In the genomic region with DNA sequence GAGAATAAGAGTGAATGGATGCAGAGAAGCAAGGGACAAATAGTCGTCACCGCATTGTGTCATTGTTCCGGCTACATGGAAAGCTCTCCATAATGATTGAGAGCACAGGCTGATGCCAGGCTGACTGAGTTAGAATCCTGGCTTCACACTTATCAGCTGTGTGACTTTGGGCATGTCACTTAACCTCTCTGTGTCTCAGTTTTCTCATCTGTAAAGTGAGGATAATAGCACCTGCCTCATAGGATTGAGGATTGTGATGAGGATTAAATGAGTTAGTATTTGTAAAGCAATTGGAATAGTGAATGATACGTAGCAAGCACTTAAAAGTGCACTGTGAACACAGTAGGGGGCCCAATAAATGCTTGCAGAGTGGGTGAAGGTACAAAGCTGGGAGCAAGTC, we compare ENCODE assay signal across 20 cellular contexts. TPM values are rescaled to one million over a fixed set of nuclear protein-coding genes. Genes with fewer than 3 reads are reported as not detected.
DNase-seq lines count a peak whose midpoint lies in the region; ATAC-seq, FAIRE-seq and TF ChIP-seq lines count a peak whose summit lies in the region.
"Had no signal": no experiment of that assay in that cellular context is flagged by ENCODE, and none has a peak within 500 bp of the region (broad histone marks: within the 10 kb centered on the region; RNA-seq: fewer than 3 reads in every experiment).

No MANE protein-coding gene starts in this region.

- H3K36me3 ChIP-seq in BLaER1 treated with 17β-estradiol and CSF1 and Interleukin-3, amounts not matched to agents 10 nM and 100 nM = no peaks in the 10 kb centered on the region
- H3K36me3 ChIP-seq in MM.1S (replicated peaks; ENCODE audit: insufficient read depth, low read length) (no peaks in the 10 kb centered on the region), K562 (ENCODE audit: control insufficient read depth, insufficient read depth, low read length) (no peaks in the 10 kb centered on the region), stomach (no peaks in the 10 kb centered on the region)
- H3K36me3 ChIP-seq: HAP-1 had no signal

- no peaks in the 10 kb centered on the region for H3K9me2 ChIP-seq in MM.1S (replicated peaks; ENCODE audit: insufficient read depth, low read length)

- no peak for TF ChIP-seq EP300 in K562 (IDR thresholded peaks at IDR 0.05; ENCODE audit: low read length)
- no peak for TF ChIP-seq EP300 in stomach (IDR thresholded peaks at IDR 0.05)

- TF ChIP-seq POLR2A in K562 (conservative IDR thresholded peaks at IDR 0.05) (no peak), stomach (IDR thresholded peaks at IDR 0.05) (no peak)

- H3K9me1 ChIP-seq in K562 (ENCODE audit: control insufficient read depth, insufficient read depth, low read length) = no peaks in the 10 kb centered on the region

- no peaks in the 10 kb centered on the region for H3F3A ChIP-seq in MM.1S (ENCODE audit: insufficient read depth, low read length)

- H2AFZ ChIP-seq in MM.1S (ENCODE audit: low read length) (no peak overlapping the region), K562 (ENCODE audit: low read depth, low read length) (no peak overlapping the region)

- H3K9me3 Mint-ChIP-seq in progenitor cell of endocrine pancreas (ENCODE audit: low read depth) = peaks cover 5% of the 10 kb centered on the region

- peak overlapping the region; percentile 34 to 84 (median 54); a peak in 21 of 22 replicates for H3K4me2 ChIP-seq in BLaER1 treated with 17β-estradiol and CSF1 and Interleukin-3, amounts not matched to agents 10 nM and 100 nM
- H3K4me2 ChIP-seq in MM.1S (ENCODE audit: low read depth, low read length) (peak overlapping the region; percentile 26; the same call in 1 of the 2 replicates), K562 (ENCODE audit: insufficient read depth, low read length) (no peak overlapping the region)

- no peak for TF ChIP-seq CTCF in MM.1S (IDR thresholded peaks at IDR 0.05; ENCODE audit: low read length)
- no peak for TF ChIP-seq CTCF in K562 (IDR thresholded peaks at IDR 0.05 in 2 of 3, conservative IDR thresholded peaks at IDR 0.05 in 1 of 3; ENCODE audit: insufficient read depth in 2 of 3, low read depth in 1 of 3, low read length in 3 of 3)
- TF ChIP-seq CTCF in progenitor cell of endocrine pancreas (IDR thresholded peaks at IDR 0.05; ENCODE audit: unreplicated experiment) = no peak
- TF ChIP-seq CTCF in stomach (IDR thresholded peaks at IDR 0.05) = no peak

- CTCF ChIA-PET in K562 (lab: Yijun Ruan, JAX; ENCODE audit: low intra/inter-chr PET ratio) = no interaction called here

- 41% methylated on average over 4 of the region's 4 CpGs for WGBS in K562 (ENCODE audit: insufficient coverage, low coverage, missing lambda C conversion rate)
- 74 to 84% (median 82%) methylated on average over 4 of the region's 4 CpGs for WGBS in stomach, 5 donors

- no peak overlapping the region for H3K9ac ChIP-seq in BLaER1 treated with 17β-estradiol and CSF1 and Interleukin-3, amounts not matched to agents 10 nM and 100 nM
- H3K9ac ChIP-seq in MM.1S (ENCODE audit: low read length) (no peak overlapping the region), K562 (ENCODE audit: insufficient read depth in 1 of 2, low read depth in 2 of 2, low read length in 2 of 2) (0 out of 4 replicates have a peak overlapping the region, but pooled peaks of 1 of the 2 experiments have one; percentile 1)

- H4K20me1 ChIP-seq in BLaER1 treated with 17β-estradiol and CSF1 and Interleukin-3, amounts not matched to agents 10 nM and 100 nM = no peaks in the 10 kb centered on the region
- no peaks in the 10 kb centered on the region for H4K20me1 ChIP-seq in MM.1S (ENCODE audit: insufficient read depth, low read length)
- no peaks in the 10 kb centered on the region for H4K20me1 ChIP-seq in K562 (replicated peaks; ENCODE audit: control insufficient read depth, insufficient read depth, low read length)

- in situ Hi-C loops in K562 (cut with MboI) = no loop called here

- H3K4me3 ChIP-seq in BLaER1 treated with 17β-estradiol and CSF1 and Interleukin-3, amounts not matched to agents 10 nM and 100 nM = no peak overlapping the region
- H3K4me3 ChIP-seq in MM.1S (ENCODE audit: low read length) (no peak overlapping the region), K562 (no peak overlapping the region), stomach (no peak overlapping the region)
- H3K4me3 ChIP-seq: HAP-1 had no signal

- TF ChIP-seq RAD21 in K562 (CRISPR knock-in tag; conservative IDR thresholded peaks at IDR 0.05 in 1 of 2, IDR thresholded peaks at IDR 0.05 in 1 of 2) = no peak

- peak overlapping the region in 1 of 11 experiments; percentile 19; a peak in 1 of 22 replicates for H3K27ac ChIP-seq in BLaER1 treated with 17β-estradiol and CSF1 and Interleukin-3, amounts not matched to agents 10 nM and 100 nM
- H3K27ac ChIP-seq in MM.1S (ENCODE audit: low read length) = no peak overlapping the region
- no peak overlapping the region for H3K27ac ChIP-seq in K562 (ENCODE audit: extremely low read depth, low read depth, low read length)
- no peak overlapping the region for H3K27ac ChIP-seq in stomach

- DNase-seq in MM.1S (no peak), K562 (ENCODE audit: extremely low read depth in 1 of 4, low spot score in 3 of 4) (no peak), progenitor cell of endocrine pancreas (ENCODE audit: low spot score, unreplicated experiment) (no peak), DMS153 treated with DMSO at 0.1 percent for 48 hours (lab: John Stamatoyannopoulos, UW; ENCODE audit: unreplicated experiment) (no peak), stomach (no peak)
- DNase-seq: AML-193; C1 segment of cervical spinal cord; CD4-positive, CD25-positive, alpha-beta regulatory T cell; CD8-positive, alpha-beta memory T cell; COR-L47; DMS 273 treated with DMSO at 0.1 percent for 48 hours; GDM1; IMR-90; KBM-7 had no signal

- peaks cover 41% of the 10 kb centered on the region for H3K27me3 Mint-ChIP-seq in progenitor cell of endocrine pancreas

- peaks cover 0 to 23% (median 0%) of the 10 kb centered on the region in 11 experiments; a peak in 7 of 22 replicates for H3K9me3 ChIP-seq in BLaER1 treated with 17β-estradiol and CSF1 and Interleukin-3, amounts not matched to agents 10 nM and 100 nM (replicated peaks in 1 of 11)
- H3K9me3 ChIP-seq in MM.1S (replicated peaks; ENCODE audit: insufficient read depth, low read length) (no peaks in the 10 kb centered on the region), K562 (replicated peaks; ENCODE audit: control insufficient read depth, insufficient read depth, low read depth, low read length) (no peaks in the 10 kb centered on the region), stomach (peaks cover 0 to 3% (median 2%) of the 10 kb centered on the region in 4 donors)
- H3K9me3 ChIP-seq: HAP-1 had no signal

- peaks cover 11% of the 10 kb centered on the region for H3K4me1 Mint-ChIP-seq in progenitor cell of endocrine pancreas (ENCODE audit: low read depth)

- H3K27me3 ChIP-seq in BLaER1 treated with 17β-estradiol and CSF1 and Interleukin-3, amounts not matched to agents 10 nM and 100 nM = no peaks in the 10 kb centered on the region
- H3K27me3 ChIP-seq in MM.1S (replicated peaks; ENCODE audit: insufficient read depth, low read length) = no peaks in the 10 kb centered on the region
- no peaks in the 10 kb centered on the region for H3K27me3 ChIP-seq in K562 (ENCODE audit: control insufficient read depth in 2 of 2, insufficient read depth in 2 of 2, low read length in 2 of 2)
- peaks cover 0 to 7% (median 0%) of the 10 kb centered on the region in 3 donors for H3K27me3 ChIP-seq in stomach

- H3K4me1 ChIP-seq in BLaER1 treated with 17β-estradiol and CSF1 and Interleukin-3, amounts not matched to agents 10 nM and 100 nM = peaks cover 10 to 28% (median 16%) of the 10 kb centered on the region in 10 experiments
- H3K4me1 ChIP-seq in MM.1S (ENCODE audit: low read length) = peaks cover 13% of the 10 kb centered on the region
- no peaks in the 10 kb centered on the region; a peak in 2 of 5 replicates for H3K4me1 ChIP-seq in K562 (replicated peaks in 1 of 2; ENCODE audit: control insufficient read depth in 2 of 2, insufficient read depth in 2 of 2, low read length in 2 of 2)
- H3K4me1 ChIP-seq in stomach = peaks cover 0 to 6% (median 0%) of the 10 kb centered on the region in 4 donors
- H3K4me1 ChIP-seq: HAP-1 had no signal

- H3K27ac Mint-ChIP-seq in progenitor cell of endocrine pancreas = peak overlapping the region; percentile 18

- ATAC-seq in K562 (no peak), HG02884 (IDR thresholded peaks at IDR 0.05; ENCODE audit: unreplicated experiment) (no peak), GM21367 (IDR thresholded peaks at IDR 0.05; ENCODE audit: unreplicated experiment) (no peak)

- H3K79me2 ChIP-seq in MM.1S (ENCODE audit: low read length) (no peaks in the 10 kb centered on the region), K562 (ENCODE audit: control insufficient read depth, insufficient read depth, low read length) (no peaks in the 10 kb centered on the region)

- FAIRE-seq in K562 (lab: Jason Lieb, UNC) = no peak
- FAIRE-seq: A204.1, HTR-8/SVneo had no signal

- H3K4me3 Mint-ChIP-seq in progenitor cell of endocrine pancreas (ENCODE audit: low read depth) = no peak overlapping the region
- H3K4me3 Mint-ChIP-seq: CD4-positive, CD25-positive, alpha-beta regulatory T cell; CD8-positive, alpha-beta memory T cell had no signal

- intact Hi-C loops in K562 (cut with micrococcal nuclease) (no loop called here), stomach (cut with DNase I; ENCODE audit: low total_unique reads) (no loop called here)

- BruUV-seq in K562 (replicated peaks; lab: Mats Ljungman, UMichigan) = no TSS peak

- no peaks in the 10 kb centered on the region for H3K36me3 Mint-ChIP-seq in progenitor cell of endocrine pancreas (ENCODE audit: insufficient read depth)
- H3K36me3 Mint-ChIP-seq: CD4-positive, CD25-positive, alpha-beta regulatory T cell; CD8-positive, alpha-beta memory T cell had no signal

- POLR2A ChIA-PET in K562 (lab: Yijun Ruan, JAX) = interaction anchor here (0.6 kb wide), 1 partner anchor 237 kb away, joined by 3 read pairs; no protein-coding TSS in a partner anchor

RNA-seq across cellular contexts. Expression of a gene that starts 45.7 kb away (rescaled TPM):
- 5.1 and 6.8 TPM in 2 replicates for total RNA-seq in K562 (2011; cell fraction: chromatin; rRNA removed; ENCODE audit: low replicate concordance)
- total RNA-seq in K562 (2011; cell fraction: nucleolus; rRNA removed) = 2.4 and 2.8 TPM in 2 replicates
- total RNA-seq in K562 (2011; cell fraction: nucleoplasm; rRNA removed) = 5.9 and 11.5 TPM in 2 replicates
- total RNA-seq in K562 (2014; rRNA removed) (1.6 and 3.2 TPM in 2 replicates), K562 (2014; rRNA removed; fragmentation: Illumina TruSeq; extraction: Trizol) (0.89 and 0.98 TPM in 2 replicates), K562 (2015; rRNA removed; fragmentation: Illumina TruSeq; extraction: Trizol) (1.2 and 1.4 TPM in 2 replicates), K562 (2021) (1.1 and 1.8 TPM in 2 replicates), progenitor cell of endocrine pancreas (9.5 and 12.2 TPM in 2 replicates), stomach (10 to 100 TPM in 3 of 5 donors, 1 to 10 TPM in 1, under 1 TPM in 1; 0.58 to 20.3 (median 11.6) TPM)
- polyA plus RNA-seq in K562 (2011; rRNA removed) (4.1 and 4.7 TPM in 2 replicates), K562 (2014; fragmentation: Illumina TruSeq; extraction: Trizol) (1.3 and 1.9 TPM in 2 replicates), K562 (2014; fragmentation: Nextera tagmentation; extraction: Ambion mirVana) (1 to 10 TPM; 1.0 to 1.8 TPM), K562 (2014; rRNA removed) (2.7 and 3.3 TPM in 2 replicates), stomach (10 to 100 TPM in 2 of 3 donors, 1 to 10 TPM in 1; 8.6 to 12.5 (median 11.5) TPM)
- 4.5 and 4.7 TPM in 2 replicates for polyA plus RNA-seq in K562 (2011; cell fraction: cytosol; rRNA removed)
- 7.3 and 7.6 TPM in 2 replicates for polyA plus RNA-seq in K562 (2011; cell fraction: nucleus; rRNA removed)
- polyA plus RNA-seq in K562 (2012) = 3.0 and 7.0 TPM in 2 replicates
- 1.2 and 1.4 TPM in 2 replicates for polyA minus RNA-seq in K562 (2011; rRNA and poly(A)+ RNA removed)
- 0.57 TPM in 1 of 2 replicates, not detected in the other for polyA minus RNA-seq in K562 (2011; cell fraction: cytosol; rRNA and poly(A)+ RNA removed)
- polyA minus RNA-seq in K562 (2011; cell fraction: nucleus; rRNA and poly(A)+ RNA removed) = 1.1 and 1.8 TPM in 2 replicates
